In the genomic region with DNA sequence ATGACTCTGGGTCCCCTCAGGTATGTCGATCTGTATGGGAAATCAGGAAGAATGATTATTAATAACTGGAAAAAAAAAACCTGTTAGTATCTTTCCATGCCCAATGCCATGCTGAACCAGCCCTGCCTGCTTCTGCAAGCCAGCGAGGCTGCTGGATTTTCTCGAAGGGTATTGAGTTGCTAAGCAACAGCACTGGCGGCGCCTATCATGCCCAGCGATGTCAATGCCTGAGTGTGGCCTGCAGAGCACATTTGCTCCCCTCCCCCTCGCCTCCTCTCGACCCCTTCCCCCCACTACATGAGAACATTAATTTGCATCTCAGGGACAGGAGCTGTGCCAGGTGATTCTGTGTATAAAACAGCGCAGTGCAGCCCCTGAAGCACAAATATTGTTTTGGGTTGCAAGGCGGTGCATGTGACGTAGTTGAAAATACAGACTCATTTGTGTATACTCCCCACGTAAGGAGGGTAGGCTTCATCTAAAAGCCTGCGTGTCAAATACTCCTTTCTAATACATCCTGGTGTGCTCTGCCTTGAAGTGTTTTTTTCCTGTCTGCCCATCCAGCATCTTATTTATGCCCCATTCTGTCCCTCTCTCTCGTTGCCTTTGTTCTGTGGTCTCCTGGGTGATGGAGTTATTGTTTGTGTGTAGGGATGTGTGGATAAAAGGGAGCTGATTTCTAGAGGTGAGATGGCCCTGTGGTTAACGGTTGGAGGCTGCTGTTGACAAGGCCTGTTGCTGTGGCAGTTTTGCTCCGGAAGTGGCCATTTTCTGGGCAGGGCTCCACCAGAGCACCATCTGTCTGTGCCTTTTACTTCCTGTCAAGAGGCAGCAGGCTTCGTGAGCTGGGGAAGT, we compare ENCODE assay signal across 8 cellular contexts. TPM values are rescaled to one million over a fixed set of nuclear protein-coding genes. Genes with fewer than 3 reads are reported as not detected.
DNase-seq lines count a peak whose midpoint lies in the region; ATAC-seq and TF ChIP-seq lines count a peak whose summit lies in the region.

No MANE protein-coding gene starts in this region.

- CTCF ChIA-PET in RWPE1 (lab: Yijun Ruan, JAX): interaction anchor here (0.7 to 1.4 kb wide), 4 partner anchors 10 to 24 kb away, joined by 3 to 6 read pairs (median 3); no protein-coding TSS in a partner anchor

- peak overlapping the region; percentile 6 for H3K4me2 ChIP-seq in parathyroid adenoma (ENCODE audit: low read length)

- peak overlapping the region; percentile 56 for H2AFZ ChIP-seq in parathyroid adenoma

- DNase-seq in DMS 273 (lab: John Stamatoyannopoulos, UW; ENCODE audit: unreplicated experiment) (peak; percentile 90), RWPE1 (ENCODE audit: low spot score) (peak; percentile 61), upper lobe of left lung (peak in 1 of 2 donors; percentile 79)
- peak; percentile 80 for DNase-seq in activated gamma-delta T cell treated with anti-CD3 and anti-CD28 coated beads, Interleukin-2, amount 50 U/mL, for 16 hours (ENCODE audit: low read depth)

- H3K4me3 ChIP-seq in gastroesophageal sphincter (peak overlapping the region; percentile 28 to 32), parathyroid adenoma (ENCODE audit: low read depth, low read length) (no peak overlapping the region), upper lobe of left lung (peak overlapping the region in 3 of 4 donors; percentile 5 to 19 (median 17))

- H3K36me3 ChIP-seq in KOPT-K1 (ENCODE audit: insufficient read depth, low read length) (peaks cover 41% of the 10 kb centered on the region), gastroesophageal sphincter (no peaks in the 10 kb centered on the region), parathyroid adenoma (ENCODE audit: control insufficient read depth, insufficient read depth, low read length) (no peaks in the 10 kb centered on the region), upper lobe of left lung (no peaks in the 10 kb centered on the region)

- H3K27ac ChIP-seq in KOPT-K1 (ENCODE audit: low read depth, low read length, poor library complexity, severe bottlenecking) (peak overlapping the region; percentile 98), RWPE1 (peak overlapping the region; percentile 90), gastroesophageal sphincter (peak overlapping the region; percentile 71 to 89 (median 80)), parathyroid adenoma (no peak overlapping the region), upper lobe of left lung (peak overlapping the region; percentile 77 to 85 (median 80))

- no peak overlapping the region for H3K9ac ChIP-seq in parathyroid adenoma

- TF ChIP-seq POLR2A in gastroesophageal sphincter (IDR thresholded peaks at IDR 0.05) (no peak), upper lobe of left lung (IDR thresholded peaks at IDR 0.05) (peak in 2 of 4 donors; percentile 17 to 35)

- POLR2A ChIA-PET in RWPE1 (lab: Yijun Ruan, JAX; ENCODE audit: low non-redundant PET): interaction anchor here (0.6 kb wide), 1 partner anchor 250 kb away, joined by 3 read pairs; no protein-coding TSS in a partner anchor

- H3K27me3 ChIP-seq in gastroesophageal sphincter: no peaks in the 10 kb centered on the region
- no peaks in the 10 kb centered on the region for H3K27me3 ChIP-seq in parathyroid adenoma (ENCODE audit: control insufficient read depth, insufficient read depth, low read length)
- no peaks in the 10 kb centered on the region for H3K27me3 ChIP-seq in upper lobe of left lung

- peak; percentile 49 for ATAC-seq in GM21528 (IDR thresholded peaks at IDR 0.05; ENCODE audit: low FRiP score, unreplicated experiment)
- peak; percentile 62 for ATAC-seq in gastroesophageal sphincter
- ATAC-seq in upper lobe of left lung (ENCODE audit: low FRiP score in 2 of 2): peak; percentile 56 to 74

- no peak for TF ChIP-seq EP300 in gastroesophageal sphincter (IDR thresholded peaks at IDR 0.05)
- no peak for TF ChIP-seq EP300 in upper lobe of left lung (IDR thresholded peaks at IDR 0.05)

- WGBS in gastroesophageal sphincter (ENCODE audit: low coverage in 1 of 2), 2 donors: 30 to 35% methylated on average over 12 to 14 of the region's 17 CpGs
- 47% methylated on average over 16 to 17 of the region's 17 CpGs for WGBS in upper lobe of left lung, 2 donors

- H3K9me3 ChIP-seq in KOPT-K1 (ENCODE audit: insufficient read depth, low read length, poor library complexity, severe bottlenecking): peaks cover 29% of the 10 kb centered on the region
- H3K9me3 ChIP-seq in gastroesophageal sphincter: no peaks in the 10 kb centered on the region
- no peaks in the 10 kb centered on the region for H3K9me3 ChIP-seq in parathyroid adenoma (ENCODE audit: control insufficient read depth, low read length)
- H3K9me3 ChIP-seq in upper lobe of left lung: no peaks in the 10 kb centered on the region

- no peaks in the 10 kb centered on the region for H3K79me2 ChIP-seq in parathyroid adenoma

- H3K4me1 ChIP-seq in gastroesophageal sphincter (peaks cover 5 to 31% (median 16%) of the 10 kb centered on the region in 3 donors), parathyroid adenoma (peaks cover 2% of the 10 kb centered on the region), upper lobe of left lung (peaks cover 18 to 23% (median 21%) of the 10 kb centered on the region in 4 donors)

- TF ChIP-seq CTCF in RWPE1 (conservative IDR thresholded peaks at IDR 0.05; ENCODE audit: low read depth) (no peak), gastroesophageal sphincter (IDR thresholded peaks at IDR 0.05) (no peak), parathyroid adenoma (IDR thresholded peaks at IDR 0.05) (no peak), upper lobe of left lung (IDR thresholded peaks at IDR 0.05) (no peak)

RNA-seq across cellular contexts. Expression of a gene that starts 32.7 kb away (rescaled TPM):
- total RNA-seq in gastroesophageal sphincter (100 to 1,000 TPM; 133 to 311 (median 214) TPM), upper lobe of left lung (100 to 1,000 TPM in 3 of 6 donors, 10 to 100 TPM in 3; 37.7 to 131 (median 102) TPM)
